In the genomic region with DNA sequence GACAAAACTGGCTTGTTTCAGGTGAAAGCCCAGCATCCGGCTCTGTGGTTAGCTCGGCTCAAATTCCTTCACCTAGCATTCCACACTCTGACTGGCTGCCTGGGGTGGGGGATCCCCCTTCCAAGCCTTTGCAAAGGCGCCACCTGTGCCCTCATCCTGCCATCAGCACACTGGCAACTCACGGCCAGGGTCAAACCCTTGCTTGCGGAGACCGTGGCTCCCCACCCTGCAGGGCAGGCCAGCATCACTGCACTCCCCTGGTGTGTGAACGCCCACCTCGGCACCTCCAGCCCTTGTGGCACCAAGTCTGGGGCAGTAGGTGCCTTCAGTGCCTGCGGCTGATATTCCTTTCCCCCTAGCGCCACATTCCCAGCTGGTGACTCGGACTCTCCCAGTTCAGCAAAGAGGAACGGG, we compare ENCODE assay signal across 8 cellular contexts. TPM values are rescaled to one million over a fixed set of nuclear protein-coding genes. Genes with fewer than 3 reads are reported as not detected.
A peak's percentile ranks its signal among the peaks of the same experiment; 100 is the strongest.
DNase-seq lines count a peak whose midpoint lies in the region; ATAC-seq and TF ChIP-seq lines count a peak whose summit lies in the region.

No MANE protein-coding gene starts in this region.

- intact Hi-C loops in left lung (cut with DNase I) (no loop called here), tibial artery (cut with DNase I; ENCODE audit: low total_unique reads) (no loop called here)

- H3K9me3 ChIP-seq in left lung (no peaks in the 10 kb centered on the region), tibial artery (no peaks in the 10 kb centered on the region)

- peak; percentile 20 for DNase-seq in activated naive CD4-positive, alpha-beta T cell treated with Interleukin-2 at 50 U/mL for 16 hours
- DNase-seq in activated naive CD4-positive, alpha-beta T cell treated with anti-CD3 and anti-CD28 coated beads, Interleukin-2, amount 50 U/mL, for 16 hours = no peak
- DNase-seq in astrocyte of the hippocampus (ENCODE audit: low read depth, low spot score) (peak; percentile 51), left lung (no peak), tibial artery (no peak), DMS153 treated with DMSO at 0.1 percent for 48 hours (lab: John Stamatoyannopoulos, UW; ENCODE audit: unreplicated experiment) (no peak), NCI-H1092 treated with DMSO at 0.1 percent for 48 hours (lab: John Stamatoyannopoulos, UW) (no peak)

- H3K4me3 ChIP-seq in left lung = peak overlapping the region; percentile 98 to 99
- H3K4me3 ChIP-seq in tibial artery = peak overlapping the region; percentile 89 to 93

- H3K27ac ChIP-seq in left lung (peak overlapping the region; percentile 92 to 99), tibial artery (peak overlapping the region; percentile 98 to 99)

- no peaks in the 10 kb centered on the region for H3K27me3 ChIP-seq in left lung
- no peaks in the 10 kb centered on the region for H3K27me3 ChIP-seq in tibial artery

- ATAC-seq in left lung = no peak
- ATAC-seq in GM19023 (IDR thresholded peaks at IDR 0.05; ENCODE audit: unreplicated experiment) = no peak

- H3K4me1 ChIP-seq in left lung = peaks cover 22 to 47% of the 10 kb centered on the region in 2 donors
- peaks cover 0 to 57% (median 38%) of the 10 kb centered on the region in 4 donors for H3K4me1 ChIP-seq in tibial artery

- no peak for TF ChIP-seq CTCF in left lung (IDR thresholded peaks at IDR 0.05)
- TF ChIP-seq CTCF in tibial artery (IDR thresholded peaks at IDR 0.05) = no peak

- H3K36me3 ChIP-seq in left lung (peaks cover 0 to 46% of the 10 kb centered on the region in 2 donors), tibial artery (peaks cover 35 to 47% (median 44%) of the 10 kb centered on the region in 3 donors)

RNA-seq across cellular contexts. Expression of a gene that starts 1.3 kb away (rescaled TPM):
- total RNA-seq in left lung = 100 to 1,000 TPM; 313 to 381 TPM

RNA-seq across cellular contexts. Expression of a gene that starts 3.2 kb away (rescaled TPM):
- 10 to 100 TPM in 1 of 2 donors, 1 to 10 TPM in 1; 9.0 to 16.3 TPM for total RNA-seq in left lung

RNA-seq across cellular contexts. Expression of a gene that starts 31.8 kb away (rescaled TPM):
- total RNA-seq in left lung = 10 to 100 TPM; 14.4 to 17.8 TPM

RNA-seq across cellular contexts. Expression of a gene that starts 57.5 kb away (rescaled TPM):
- total RNA-seq in left lung = 10 to 100 TPM; 24.7 to 43.8 TPM

RNA-seq across cellular contexts. Expression of a gene that starts 57.8 kb away (rescaled TPM):
- 10 to 100 TPM; 16.7 to 23.4 TPM for total RNA-seq in left lung

Comparison
In these comparisons a context has a peak if more than half of its experiments do, and no peak if none do; other contexts are left out.
1. DNase-seq: peak in activated naive CD4-positive, alpha-beta T cell treated with Interleukin-2 at 50 U/mL for 16 hours (single experiment) and astrocyte of the hippocampus (single experiment); none in activated naive CD4-positive, alpha-beta T cell treated with anti-CD3 and anti-CD28 coated beads, Interleukin-2, amount 50 U/mL, for 16 hours (single experiment), left lung (0 of 2), tibial artery (0 of 2), DMS153 treated with DMSO at 0.1 percent for 48 hours (single experiment) and NCI-H1092 treated with DMSO at 0.1 percent for 48 hours (single experiment).